Comparison of ENCODE assay signal across 23 cellular contexts in the genomic region with DNA sequence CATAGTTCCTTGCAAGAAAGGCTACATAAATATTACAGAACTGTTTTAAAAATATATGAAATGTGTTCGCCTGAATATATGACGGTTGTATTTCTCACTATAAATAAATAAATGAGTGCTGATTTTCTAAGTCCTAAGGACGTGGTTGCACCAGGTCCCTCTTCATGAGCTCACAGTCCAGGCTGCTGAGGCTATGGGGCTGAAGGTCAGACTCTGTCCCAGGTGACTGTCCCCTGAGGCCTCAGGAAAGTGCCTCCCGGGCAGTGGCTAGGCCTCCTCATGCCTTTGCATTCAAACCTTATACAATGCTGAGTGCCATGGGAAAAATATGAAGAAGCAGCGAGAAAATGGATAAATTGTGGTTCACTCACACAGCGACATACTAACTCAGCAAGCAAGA. TPM values are rescaled to one million over a fixed set of nuclear protein-coding genes. Genes with fewer than 3 reads are reported as not detected.
DNase-seq lines count a peak whose midpoint lies in the region; ATAC-seq, FAIRE-seq and TF ChIP-seq lines count a peak whose summit lies in the region.
"Had no signal": no experiment of that assay in that cellular context is flagged by ENCODE, and none has a peak within 500 bp of the region (broad histone marks: within the 10 kb centered on the region; RNA-seq: fewer than 3 reads in every experiment).

No MANE protein-coding gene starts in this region.

- H2AFZ ChIP-seq in K562 (ENCODE audit: low read depth, low read length): peak overlapping the region; percentile 88; the same call in 1 of the 2 replicates

- H3K36me3 Mint-ChIP-seq in WTC11: no peaks in the 10 kb centered on the region
- H3K36me3 Mint-ChIP-seq: CD4-positive, alpha-beta memory T cell had no signal

- no peak for TF ChIP-seq EP300 in K562 (IDR thresholded peaks at IDR 0.05; ENCODE audit: low read length)
- TF ChIP-seq EP300 in gastroesophageal sphincter (IDR thresholded peaks at IDR 0.05): no peak

- no peak overlapping the region for H3K4me2 ChIP-seq in K562 (ENCODE audit: insufficient read depth, low read length)
- H3K4me2 ChIP-seq: A549 had no signal

- intact Hi-C loops in K562 (cut with micrococcal nuclease): no loop called here

- no peaks in the 10 kb centered on the region for H3K9me1 ChIP-seq in K562 (ENCODE audit: control insufficient read depth, insufficient read depth, low read length)

- TF ChIP-seq RAD21 in K562 (CRISPR knock-in tag; conservative IDR thresholded peaks at IDR 0.05 in 1 of 2, IDR thresholded peaks at IDR 0.05 in 1 of 2): no peak

- peak overlapping the region in 1 of 2 experiments; percentile 71; a peak in 1 of 4 replicates for H3K9ac ChIP-seq in K562 (ENCODE audit: insufficient read depth in 1 of 2, low read depth in 2 of 2, low read length in 2 of 2)

- H3K4me3 ChIP-seq in K562 (no peak overlapping the region), gastroesophageal sphincter (no peak overlapping the region), muscle layer of duodenum (ENCODE audit: low read depth in 1 of 2, low read length in 2 of 2) (no peak overlapping the region)
- H3K4me3 ChIP-seq: A549 had no signal

- no peak for TF ChIP-seq CTCF in K562 (IDR thresholded peaks at IDR 0.05 in 2 of 3, conservative IDR thresholded peaks at IDR 0.05 in 1 of 3; ENCODE audit: insufficient read depth in 2 of 3, low read depth in 1 of 3, low read length in 3 of 3)
- no peak for TF ChIP-seq CTCF in gastroesophageal sphincter (IDR thresholded peaks at IDR 0.05)
- TF ChIP-seq CTCF in WTC11 (IDR thresholded peaks at IDR 0.05): no peak

- no TSS peak for BruUV-seq in K562 (replicated peaks; lab: Mats Ljungman, UMichigan)

- H3K36me3 ChIP-seq in K562 (ENCODE audit: control insufficient read depth, insufficient read depth, low read length): no peaks in the 10 kb centered on the region
- H3K36me3 ChIP-seq in gastroesophageal sphincter: no peaks in the 10 kb centered on the region
- no peaks in the 10 kb centered on the region for H3K36me3 ChIP-seq in muscle layer of duodenum (ENCODE audit: control insufficient read depth in 1 of 2, insufficient read depth in 2 of 2, low read length in 2 of 2)

- no peaks in the 10 kb centered on the region for H4K20me1 ChIP-seq in K562 (replicated peaks; ENCODE audit: control insufficient read depth, insufficient read depth, low read length)

- H3K27ac ChIP-seq in K562 (ENCODE audit: extremely low read depth, low read depth, low read length) (no peak overlapping the region), gastroesophageal sphincter (peak overlapping the region; percentile 53 to 75 (median 62)), muscle layer of duodenum (ENCODE audit: low read length) (peak overlapping the region; percentile 39)
- H3K27ac ChIP-seq: A549 had no signal

- peaks cover 16% of the 10 kb centered on the region for H3K4me1 Mint-ChIP-seq in WTC11
- H3K4me1 Mint-ChIP-seq: IgD-negative memory B cell had no signal

- POLR2A ChIA-PET in K562 (lab: Yijun Ruan, JAX): interaction anchor here (0.9 to 1.3 kb wide), 2 partner anchors 14 to 43 kb away, joined by 3 to 4 read pairs; a partner anchor contains a TSS
- POLR2A ChIA-PET in WTC11 (lab: Charles Lee): no interaction called here

- no peak for TF ChIP-seq POLR2A in K562 (conservative IDR thresholded peaks at IDR 0.05)
- no peak for TF ChIP-seq POLR2A in gastroesophageal sphincter (IDR thresholded peaks at IDR 0.05)

- no peak overlapping the region for H3K4me3 Mint-ChIP-seq in WTC11
- H3K4me3 Mint-ChIP-seq: CD4-positive, alpha-beta memory T cell; IgD-negative memory B cell had no signal

- no peak for DNase-seq in K562 (ENCODE audit: extremely low read depth in 1 of 4, low spot score in 3 of 4)
- no peak for DNase-seq in SHP77 treated with DMSO at 0.1 percent for 48 hours (lab: John Stamatoyannopoulos, UW)
- DNase-seq in WTC11 (ENCODE audit: low spot score): no peak
- DNase-seq: CD4-positive, alpha-beta memory T cell; COR-L47; DMS53; HCEC 1CT; Karpas-422; NCI-H1092 treated with DMSO at 0.1 percent for 48 hours; NCI-H1436; NCI-H187; NCI-H524 treated with DMSO at 0.1 percent for 48 hours; NCI-H774 had no signal

- in situ Hi-C loops in K562 (cut with MboI): no loop called here

- H3K4me1 ChIP-seq in K562 (replicated peaks in 1 of 2; ENCODE audit: control insufficient read depth in 2 of 2, insufficient read depth in 2 of 2, low read length in 2 of 2) (peaks cover 11 to 55% of the 10 kb centered on the region in 2 experiments; a peak in 4 of 5 replicates), gastroesophageal sphincter (peaks cover 0 to 23% (median 8%) of the 10 kb centered on the region in 3 donors), muscle layer of duodenum (ENCODE audit: control insufficient read depth in 1 of 2, insufficient read depth in 2 of 2, low read length in 2 of 2) (peaks cover 0 to 13% of the 10 kb centered on the region in 2 donors)
- H3K4me1 ChIP-seq: A549 had no signal

- CTCF ChIA-PET in K562 (lab: Yijun Ruan, JAX; ENCODE audit: low intra/inter-chr PET ratio) (no interaction called here), WTC11 (lab: Charles Lee) (interaction anchor here (1.7 kb wide), 1 partner anchor 76 kb away, joined by 6 read pairs; a partner anchor contains a TSS)

- H3K9me3 ChIP-seq in K562 (replicated peaks; ENCODE audit: control insufficient read depth, insufficient read depth, low read depth, low read length): no peaks in the 10 kb centered on the region; the same call in 1 of the 2 replicates
- H3K9me3 ChIP-seq in gastroesophageal sphincter: no peaks in the 10 kb centered on the region
- no peaks in the 10 kb centered on the region for H3K9me3 ChIP-seq in muscle layer of duodenum (ENCODE audit: control insufficient read depth in 1 of 2, low read length in 2 of 2)
- H3K9me3 ChIP-seq: A549 had no signal

- WGBS in K562 (ENCODE audit: insufficient coverage, low coverage, missing lambda C conversion rate): 74% methylated on average over 6 of the region's 6 CpGs
- WGBS in gastroesophageal sphincter (ENCODE audit: low coverage in 1 of 2), 2 donors: 75 to 88% methylated on average over 6 of the region's 6 CpGs

- ATAC-seq in K562 (no peak), gastroesophageal sphincter (peak; percentile 65), GM18511 (IDR thresholded peaks at IDR 0.05; ENCODE audit: unreplicated experiment) (no peak), GM19351 (IDR thresholded peaks at IDR 0.05; ENCODE audit: unreplicated experiment) (no peak), WTC11 (no peak)
- ATAC-seq: A549, SK-N-SH treated with all-trans-retinoic acid at 6 μM for 48 hours had no signal

- H3K27me3 Mint-ChIP-seq in WTC11 (ENCODE audit: low read depth): no peaks in the 10 kb centered on the region

- H3K27ac Mint-ChIP-seq in WTC11: no peak overlapping the region
- H3K27ac Mint-ChIP-seq: CD4-positive, alpha-beta memory T cell; IgD-negative memory B cell had no signal

- FAIRE-seq in K562 (lab: Jason Lieb, UNC): no peak
- FAIRE-seq: A549, H1, HTR-8/SVneo, RCC 7860 had no signal

- no peaks in the 10 kb centered on the region for H3K27me3 ChIP-seq in K562 (ENCODE audit: control insufficient read depth in 2 of 2, insufficient read depth in 2 of 2, low read length in 2 of 2)
- no peaks in the 10 kb centered on the region for H3K27me3 ChIP-seq in gastroesophageal sphincter
- no peaks in the 10 kb centered on the region for H3K27me3 ChIP-seq in muscle layer of duodenum (ENCODE audit: low read depth, low read length)

- no peaks in the 10 kb centered on the region for H3K9me3 Mint-ChIP-seq in WTC11

- no peaks in the 10 kb centered on the region for H3K79me2 ChIP-seq in K562 (ENCODE audit: control insufficient read depth, insufficient read depth, low read length)

TF ChIP-seq in K562, 482 proteins besides CTCF, POLR2A, EP300 and RAD21 (continues in another document):
- TF ChIP-seq CCNT2 (IDR thresholded peaks at IDR 0.05; ENCODE audit: borderline replicate concordance, extremely low read depth, insufficient read length, low read depth, low read length) (no peak), FOXJ2 (tag; IDR thresholded peaks at IDR 0.05) (no peak)

TF ChIP-seq in WTC11, 78 proteins besides CTCF, POLR2A, EP300 and RAD21 (continues in another document):
- TF ChIP-seq FOXP1 (CRISPR knock-in tag; IDR thresholded peaks at IDR 0.05; ENCODE audit: borderline replicate concordance) (no peak), GRHL2 (CRISPR knock-in tag; IDR thresholded peaks at IDR 0.05; ENCODE audit: insufficient replicate concordance, severe bottlenecking) (no peak), CREM (CRISPR knock-in tag; IDR thresholded peaks at IDR 0.05) (no peak)
- TF ChIP-seq, protein P1, sequence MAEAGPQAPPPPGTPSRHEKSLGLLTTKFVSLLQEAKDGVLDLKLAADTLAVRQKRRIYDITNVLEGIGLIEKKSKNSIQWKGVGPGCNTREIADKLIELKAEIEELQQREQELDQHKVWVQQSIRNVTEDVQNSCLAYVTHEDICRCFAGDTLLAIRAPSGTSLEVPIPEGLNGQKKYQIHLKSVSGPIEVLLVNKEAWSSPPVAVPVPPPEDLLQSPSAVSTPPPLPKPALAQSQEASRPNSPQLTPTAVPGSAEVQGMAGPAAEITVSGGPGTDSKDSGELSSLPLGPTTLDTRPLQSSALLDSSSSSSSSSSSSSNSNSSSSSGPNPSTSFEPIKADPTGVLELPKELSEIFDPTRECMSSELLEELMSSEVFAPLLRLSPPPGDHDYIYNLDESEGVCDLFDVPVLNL (CRISPR knock-in tag; IDR thresholded peaks at IDR 0.05; ENCODE audit: borderline replicate concordance, low read depth): no peak

RNA-seq across cellular contexts. Expression of a gene that starts 43.5 kb away (rescaled TPM):
- 161 and 194 TPM in 2 replicates for total RNA-seq in K562 (2011; cell fraction: chromatin; rRNA removed; ENCODE audit: low replicate concordance)
- 173 and 183 TPM in 2 replicates for total RNA-seq in K562 (2011; cell fraction: nucleolus; rRNA removed)
- total RNA-seq in K562 (2011; cell fraction: nucleoplasm; rRNA removed): 226 and 257 TPM in 2 replicates
- total RNA-seq in K562 (2014; rRNA removed): 104 and 139 TPM in 2 replicates
- total RNA-seq in K562 (2014; rRNA removed; fragmentation: Illumina TruSeq; extraction: Trizol): 330 and 368 TPM in 2 replicates
- 206 and 248 TPM in 2 replicates for total RNA-seq in K562 (2015; rRNA removed; fragmentation: Illumina TruSeq; extraction: Trizol)
- total RNA-seq in K562 (2021): 243 and 257 TPM in 2 replicates
- 354 and 388 TPM in 2 replicates for polyA plus RNA-seq in K562 (2011; rRNA removed)
- 155 and 228 TPM in 2 replicates for polyA plus RNA-seq in K562 (2011; cell fraction: cytosol; rRNA removed)
- polyA plus RNA-seq in K562 (2011; cell fraction: nucleus; rRNA removed): 70.9 and 103 TPM in 2 replicates
- 284 and 396 TPM in 2 replicates for polyA plus RNA-seq in K562 (2012)
- polyA plus RNA-seq in K562 (2014; fragmentation: Illumina TruSeq; extraction: Trizol): 246 and 307 TPM in 2 replicates
- 100 to 1,000 TPM; 423 to 464 TPM for polyA plus RNA-seq in K562 (2014; fragmentation: Nextera tagmentation; extraction: Ambion mirVana)
- polyA plus RNA-seq in K562 (2014; rRNA removed): 154 and 214 TPM in 2 replicates
- polyA minus RNA-seq in K562 (2011; rRNA and poly(A)+ RNA removed): 571 and 620 TPM in 2 replicates
- polyA minus RNA-seq in K562 (2011; cell fraction: cytosol; rRNA and poly(A)+ RNA removed): 141 and 146 TPM in 2 replicates
- 74.0 and 143 TPM in 2 replicates for polyA minus RNA-seq in K562 (2011; cell fraction: nucleus; rRNA and poly(A)+ RNA removed)
- 100 to 1,000 TPM in 3 of 4 donors, 10 to 100 TPM in 1; 99.6 to 308 (median 165) TPM for total RNA-seq in gastroesophageal sphincter
- total RNA-seq in WTC11 (2021): 147 to 162 TPM (median 160 TPM) in 3 replicates
